In the genomic region with DNA sequence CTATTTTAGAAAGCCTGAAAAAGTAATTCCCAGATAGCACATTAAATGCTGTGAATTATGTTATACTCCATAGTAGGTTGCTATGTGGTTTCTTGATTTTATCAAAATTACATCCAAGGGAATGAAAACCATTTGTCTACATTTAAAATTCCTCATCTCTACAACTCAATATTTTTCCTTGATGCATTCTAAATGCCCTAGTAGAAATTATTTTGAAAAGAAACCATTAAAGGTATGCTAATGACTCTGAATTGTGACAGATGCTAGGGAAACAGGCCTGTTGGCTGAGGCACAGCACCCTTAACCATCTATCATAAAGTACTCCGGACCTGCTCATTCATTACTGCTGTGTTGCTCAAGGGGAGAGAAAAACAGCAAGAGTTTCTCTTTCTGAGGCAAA, we compare ENCODE assay signal across 24 cellular contexts.
"Had no signal": no experiment of that assay in that cellular context is flagged by ENCODE, and none has a peak within 500 bp of the region (broad histone marks: within the 10 kb centered on the region; RNA-seq: fewer than 3 reads in every experiment).

No MANE protein-coding gene starts in this region.

- H3K9me3 ChIP-seq: colonic mucosa, esophagus muscularis mucosa, esophagus squamous epithelium, gastrocnemius medialis, gastroesophageal sphincter, heart left ventricle, heart right ventricle had no signal

- DNase-seq: colonic mucosa; cortex of kidney; dermis blood vessel endothelial cell; dorsolateral prefrontal cortex; effector CD8-positive, alpha-beta T cell; effector memory CD4-positive, alpha-beta T cell; effector memory CD8-positive, alpha-beta T cell; endodermal cell; erythroblast; esophagus squamous epithelium; foreskin fibroblast; foreskin keratinocyte; foreskin melanocyte; gastrocnemius medialis; glutamatergic neuron; head of caudate nucleus; heart left ventricle; heart right ventricle had no signal

- H3K4me2 ChIP-seq: hepatocyte had no signal

- H3K27me3 ChIP-seq: colonic mucosa, dorsolateral prefrontal cortex, esophagus muscularis mucosa, esophagus squamous epithelium, foreskin keratinocyte, gastrocnemius medialis, gastroesophageal sphincter, heart left ventricle, heart right ventricle, hepatocyte had no signal

- H3K4me1 ChIP-seq: colonic mucosa, esophagus muscularis mucosa, esophagus squamous epithelium, foreskin keratinocyte, gastrocnemius medialis, gastroesophageal sphincter, heart left ventricle had no signal

- H3K36me3 ChIP-seq: colonic mucosa, esophagus muscularis mucosa, gastrocnemius medialis, gastroesophageal sphincter had no signal

- H3K27ac ChIP-seq: colonic mucosa, coronary artery, dorsolateral prefrontal cortex, epithelial cell of prostate, esophagus muscularis mucosa, esophagus squamous epithelium, foreskin keratinocyte, gastrocnemius medialis, gastroesophageal sphincter, heart left ventricle, heart right ventricle, hepatocyte had no signal

- H3K4me3 ChIP-seq: colonic mucosa, coronary artery, dorsolateral prefrontal cortex, esophagus muscularis mucosa, esophagus squamous epithelium, gastrocnemius medialis, gastroesophageal sphincter, heart left ventricle, heart right ventricle, hepatocyte had no signal

- H2AFZ ChIP-seq: hepatocyte had no signal

- ATAC-seq: effector memory CD8-positive, alpha-beta T cell; esophagus mucosa; foreskin keratinocyte; gastrocnemius medialis; gastroesophageal sphincter; heart left ventricle; heart right ventricle had no signal

- H3K79me2 ChIP-seq: hepatocyte had no signal
